ENCODE assay signal across 15 cellular contexts in the genomic region with DNA sequence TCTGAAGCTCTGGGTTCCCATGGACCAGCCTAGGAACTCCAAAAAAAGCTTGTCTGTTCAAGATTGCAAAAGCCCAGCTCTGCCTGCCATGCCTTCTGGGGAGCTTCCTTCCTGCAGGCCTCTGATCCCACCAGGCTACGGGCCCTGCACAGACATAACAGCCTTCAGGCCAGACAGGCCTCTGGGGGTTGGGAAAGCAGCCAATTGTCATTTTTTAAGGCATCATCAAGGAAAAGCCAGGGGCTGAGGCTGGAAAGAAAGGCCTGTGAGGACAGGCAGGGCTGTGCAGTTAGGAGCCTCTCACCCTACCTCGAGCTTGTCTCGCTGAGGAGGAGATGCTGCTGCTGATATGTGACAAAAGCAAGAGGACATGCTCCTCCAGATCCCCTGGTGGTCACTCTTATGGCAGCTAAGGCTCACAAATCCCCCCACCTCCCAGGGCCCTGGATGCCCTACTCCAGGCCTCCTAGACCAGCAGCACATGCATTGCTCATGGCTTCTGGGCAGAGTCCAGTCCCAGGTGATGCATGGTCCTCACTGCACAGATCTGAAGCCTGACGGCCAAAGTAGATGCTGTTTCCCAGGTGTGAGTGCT. TPM values are rescaled to one million over a fixed set of nuclear protein-coding genes. Genes with fewer than 3 reads are reported as not detected.
A peak's percentile ranks its signal among the peaks of the same experiment; 100 is the strongest.
DNase-seq lines count a peak whose midpoint lies in the region; ATAC-seq and TF ChIP-seq lines count a peak whose summit lies in the region.
"Had no signal": no experiment of that assay in that cellular context is flagged by ENCODE, and none has a peak within 500 bp of the region (broad histone marks: within the 10 kb centered on the region; RNA-seq: fewer than 3 reads in every experiment).

No MANE protein-coding gene starts in this region.

- H3K27ac ChIP-seq in RWPE2 (ENCODE audit: poor library complexity, severe bottlenecking), result no peak overlapping the region
- H3K27ac ChIP-seq: psoas muscle, upper lobe of left lung had no signal

- H3K27me3 Mint-ChIP-seq in activated naive CD4-positive, alpha-beta T cell treated with anti-CD3 and anti-CD28 coated beads, Interleukin-2, amount 10 ng/mL, durations not matched to agents 7 days and 5 days, result peaks cover 17% of the 10 kb centered on the region
- H3K27me3 Mint-ChIP-seq in activated T-cell treated with anti-CD3 and anti-CD28 coated beads, Interleukin-2, amount 50 U/mL, for 24 hours, result no peaks in the 10 kb centered on the region

- peaks cover 23% of the 10 kb centered on the region for H3K36me3 Mint-ChIP-seq in activated naive CD4-positive, alpha-beta T cell treated with anti-CD3 and anti-CD28 coated beads, Interleukin-2, amount 10 ng/mL, durations not matched to agents 7 days and 5 days
- peaks cover 5% of the 10 kb centered on the region in 2 donors for H3K36me3 Mint-ChIP-seq in activated naive CD4-positive, alpha-beta T cell treated with anti-CD3 and anti-CD28 coated beads, Interleukin-2, amount 50 U/mL, for 72 hours
- H3K36me3 Mint-ChIP-seq in activated T-cell treated with anti-CD3 and anti-CD28 coated beads, Interleukin-2, amount 50 U/mL, for 24 hours (ENCODE audit: low read depth), result peaks cover 27% of the 10 kb centered on the region

- no peak for TF ChIP-seq CTCF in RWPE2 (IDR thresholded peaks at IDR 0.05; ENCODE audit: poor library complexity, severe bottlenecking)
- TF ChIP-seq CTCF in fibroblast of villous mesenchyme (IDR thresholded peaks at IDR 0.05; ENCODE audit: insufficient read depth, low read depth, low read length), result no peak

- ATAC-seq in activated naive CD4-positive, alpha-beta T cell treated with anti-CD3 and anti-CD28 coated beads, Interleukin-2, amount 50 U/mL, for 72 hours, result no peak
- peak; percentile 9; the same call in 1 of the 3 replicates for ATAC-seq in RWPE2 (ENCODE audit: low read depth)
- no peak for ATAC-seq in GM21390 (IDR thresholded peaks at IDR 0.05; ENCODE audit: unreplicated experiment)
- ATAC-seq in activated CD4-positive, CD25-positive, alpha-beta regulatory T cell treated with anti-CD3 and anti-CD28 coated beads, Interleukin-2, amount 50 U/mL, for 24 hours, result no peak
- ATAC-seq: Panc1, psoas muscle had no signal

- H3K4me3 Mint-ChIP-seq in activated naive CD4-positive, alpha-beta T cell treated with anti-CD3 and anti-CD28 coated beads, Interleukin-2, amount 10 ng/mL, durations not matched to agents 7 days and 5 days, result no peak overlapping the region
- H3K4me3 Mint-ChIP-seq in activated T-cell treated with anti-CD3 and anti-CD28 coated beads, Interleukin-2, amount 50 U/mL, for 24 hours, result no peak overlapping the region

- no peaks in the 10 kb centered on the region for H3K9me3 Mint-ChIP-seq in activated naive CD4-positive, alpha-beta T cell treated with anti-CD3 and anti-CD28 coated beads, Interleukin-2, amount 10 ng/mL, durations not matched to agents 7 days and 5 days
- H3K9me3 Mint-ChIP-seq in activated naive CD4-positive, alpha-beta T cell treated with anti-CD3 and anti-CD28 coated beads, Interleukin-2, amount 50 U/mL, for 72 hours, result no peaks in the 10 kb centered on the region
- H3K9me3 Mint-ChIP-seq in activated T-cell treated with anti-CD3 and anti-CD28 coated beads, Interleukin-2, amount 50 U/mL, for 24 hours, result no peaks in the 10 kb centered on the region

- DNase-seq in activated naive CD4-positive, alpha-beta T cell treated with anti-CD3 and anti-CD28 coated beads, Interleukin-2, amount 10 ng/mL, durations not matched to agents 7 days and 5 days, result no peak
- DNase-seq in activated naive CD4-positive, alpha-beta T cell treated with anti-CD3 and anti-CD28 coated beads, Interleukin-2, amount 50 U/mL, for 72 hours (ENCODE audit: low spot score in 2 of 2), result no peak
- DNase-seq in RWPE2 (ENCODE audit: low spot score) (no peak), fibroblast of villous mesenchyme (ENCODE audit: low read depth) (peak; percentile 51), smooth muscle cell of the brain vasculature (ENCODE audit: low read depth, low spot score) (peak; percentile 17)
- DNase-seq in activated T-cell treated with anti-CD3 and anti-CD28 coated beads, Interleukin-2, amount 50 U/mL, for 24 hours, result no peak
- DNase-seq: activated CD8-positive, alpha-beta memory T cell treated with anti-CD3 and anti-CD28 coated beads for 24 hours; central memory CD4-positive, alpha-beta T cell; DMS79; MG63; psoas muscle; upper lobe of left lung had no signal

- CTCF ChIA-PET in activated naive CD4-positive, alpha-beta T cell treated with anti-CD3 and anti-CD28 coated beads, Interleukin-2, amount 10 ng/mL, durations not matched to agents 7 days and 5 days (lab: Charles Lee), result no interaction called here

- no peaks in the 10 kb centered on the region for H3K9me3 ChIP-seq in RWPE2 (ENCODE audit: severe bottlenecking)
- H3K9me3 ChIP-seq: MG63, psoas muscle, upper lobe of left lung had no signal

- no peaks in the 10 kb centered on the region for H3K36me3 ChIP-seq in RWPE2 (ENCODE audit: low read depth)
- H3K36me3 ChIP-seq: MG63 had no signal

- H3K27me3 ChIP-seq in RWPE2 (ENCODE audit: insufficient read depth, poor library complexity, severe bottlenecking), result no peaks in the 10 kb centered on the region
- H3K27me3 ChIP-seq: MG63, upper lobe of left lung had no signal

- peak overlapping the region; percentile 7 for H3K27ac Mint-ChIP-seq in activated naive CD4-positive, alpha-beta T cell treated with anti-CD3 and anti-CD28 coated beads, Interleukin-2, amount 10 ng/mL, durations not matched to agents 7 days and 5 days
- H3K27ac Mint-ChIP-seq in activated naive CD4-positive, alpha-beta T cell treated with anti-CD3 and anti-CD28 coated beads, Interleukin-2, amount 50 U/mL, for 72 hours, result no peak overlapping the region
- no peak overlapping the region for H3K27ac Mint-ChIP-seq in activated T-cell treated with anti-CD3 and anti-CD28 coated beads, Interleukin-2, amount 50 U/mL, for 24 hours

- no peaks in the 10 kb centered on the region for H3K4me1 ChIP-seq in RWPE2 (ENCODE audit: insufficient read depth, poor library complexity, severe bottlenecking)

- H3K4me1 Mint-ChIP-seq in activated naive CD4-positive, alpha-beta T cell treated with anti-CD3 and anti-CD28 coated beads, Interleukin-2, amount 10 ng/mL, durations not matched to agents 7 days and 5 days, result peaks cover 55% of the 10 kb centered on the region
- peaks cover 86% of the 10 kb centered on the region for H3K4me1 Mint-ChIP-seq in activated T-cell treated with anti-CD3 and anti-CD28 coated beads, Interleukin-2, amount 50 U/mL, for 24 hours (ENCODE audit: low read depth)

- no peak overlapping the region for H3K4me3 ChIP-seq in RWPE2 (ENCODE audit: severe bottlenecking)
- H3K4me3 ChIP-seq in fibroblast of villous mesenchyme (ENCODE audit: low read depth, low read length), result no peak overlapping the region
- H3K4me3 ChIP-seq: MG63, psoas muscle, upper lobe of left lung had no signal

RNA-seq across cellular contexts. Expression of a gene that starts 2.9 kb away (rescaled TPM):
- total RNA-seq in activated naive CD4-positive, alpha-beta T cell treated with anti-CD3 and anti-CD28 coated beads, Interleukin-2, amount 50 U/mL, for 72 hours, result 1 to 10 TPM in 1 of 2 donors, under 1 TPM in 1; 0.93 to 1.0 TPM
- total RNA-seq in fibroblast of villous mesenchyme, result 0.43 and 0.64 TPM in 2 replicates

RNA-seq across cellular contexts. Expression of a gene that starts 47.5 kb away (rescaled TPM):
- 1 to 10 TPM; 1.1 to 9.1 TPM for total RNA-seq in activated naive CD4-positive, alpha-beta T cell treated with anti-CD3 and anti-CD28 coated beads, Interleukin-2, amount 50 U/mL, for 72 hours
- total RNA-seq in fibroblast of villous mesenchyme, result 0.43 and 0.64 TPM in 2 replicates

Comparison
In these comparisons a context has a peak if more than half of its experiments do, and no peak if none do; other contexts are left out.
1. DNase-seq: peak in fibroblast of villous mesenchyme (single experiment) and smooth muscle cell of the brain vasculature (single experiment); none in activated naive CD4-positive, alpha-beta T cell treated with anti-CD3 and anti-CD28 coated beads, Interleukin-2, amount 10 ng/mL, durations not matched to agents 7 days and 5 days (single experiment), activated naive CD4-positive, alpha-beta T cell treated with anti-CD3 and anti-CD28 coated beads, Interleukin-2, amount 50 U/mL, for 72 hours (0 of 2), RWPE2 (single experiment) and activated T-cell treated with anti-CD3 and anti-CD28 coated beads, Interleukin-2, amount 50 U/mL, for 24 hours (single experiment).